ENCODE assay signal across 23 cellular contexts in the genomic region with DNA sequence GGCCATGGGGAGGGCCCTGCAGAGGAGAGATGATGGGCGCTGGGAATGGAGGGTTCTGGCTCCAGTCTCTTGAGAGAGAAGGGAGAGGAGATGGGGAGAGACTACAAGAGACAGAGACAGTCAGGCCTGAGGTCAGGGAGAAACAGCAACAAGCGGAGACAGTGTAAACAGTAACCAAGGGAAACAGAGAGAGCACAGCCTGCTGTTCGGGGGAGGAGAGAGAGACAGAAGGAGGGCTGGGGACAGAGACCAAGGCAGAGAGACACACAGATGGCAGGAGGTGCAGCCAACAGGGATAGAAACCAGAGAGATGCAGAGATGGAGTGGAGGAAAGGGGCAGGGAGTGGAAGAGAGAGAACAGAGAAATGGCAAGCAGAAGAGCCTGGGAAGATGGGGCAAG.
A peak's percentile ranks its signal among the peaks of the same experiment; 100 is the strongest.
DNase-seq lines count a peak whose midpoint lies in the region; ATAC-seq and TF ChIP-seq lines count a peak whose summit lies in the region.
"Had no signal": no experiment of that assay in that cellular context is flagged by ENCODE, and none has a peak within 500 bp of the region (broad histone marks: within the 10 kb centered on the region; RNA-seq: fewer than 3 reads in every experiment).

No MANE protein-coding gene starts in this region.

- TF ChIP-seq CTCF in endodermal cell (conservative IDR thresholded peaks at IDR 0.05) (no peak), progenitor cell of endocrine pancreas (IDR thresholded peaks at IDR 0.05; ENCODE audit: unreplicated experiment) (no peak)

- no peaks in the 10 kb centered on the region for H3K36me3 ChIP-seq in endodermal cell (ENCODE audit: control insufficient read depth, insufficient read depth, low read length)
- H3K36me3 ChIP-seq: esophagus muscularis mucosa, lower lobe of right lung, upper lobe of right lung had no signal

- no peaks in the 10 kb centered on the region for H3K4me1 ChIP-seq in endodermal cell (ENCODE audit: control insufficient read depth, insufficient read depth, low read length)
- H3K4me1 ChIP-seq: esophagus muscularis mucosa, lower lobe of right lung, upper lobe of right lung had no signal

- H3K27me3 ChIP-seq in endodermal cell (ENCODE audit: control insufficient read depth, insufficient read depth, low read length, poor library complexity, severe bottlenecking): peaks cover 4% of the 10 kb centered on the region
- H3K27me3 ChIP-seq: body of pancreas, upper lobe of right lung had no signal

- no peak overlapping the region for H3K4me3 ChIP-seq in endodermal cell (ENCODE audit: low read length)
- H3K4me3 ChIP-seq: body of pancreas, esophagus muscularis mucosa, lower lobe of right lung, upper lobe of right lung had no signal

- H3K9ac ChIP-seq in endodermal cell (ENCODE audit: extremely low read depth, low read length, poor library complexity, severe bottlenecking): no peak overlapping the region

- WGBS in endodermal cell (ENCODE audit: insufficient coverage in 1 of 2, insufficient read length in 1 of 2), 2 experiments: 73 to 77% methylated on average over 3 of the region's 3 CpGs

- H3K4me1 Mint-ChIP-seq in endodermal cell (peaks cover 9% of the 10 kb centered on the region), progenitor cell of endocrine pancreas (ENCODE audit: low read depth) (peaks cover 5% of the 10 kb centered on the region)
- H3K4me1 Mint-ChIP-seq: natural killer cell had no signal

- peaks cover 13% of the 10 kb centered on the region for H3K27me3 Mint-ChIP-seq in endodermal cell (ENCODE audit: insufficient read depth)
- H3K27me3 Mint-ChIP-seq in progenitor cell of endocrine pancreas: peaks cover 8% of the 10 kb centered on the region
- H3K27me3 Mint-ChIP-seq: activated naive CD8-positive, alpha-beta T cell had no signal

- H3K36me3 Mint-ChIP-seq in endodermal cell (ENCODE audit: low read depth): no peaks in the 10 kb centered on the region
- no peaks in the 10 kb centered on the region for H3K36me3 Mint-ChIP-seq in progenitor cell of endocrine pancreas (ENCODE audit: insufficient read depth)
- H3K36me3 Mint-ChIP-seq: activated naive CD8-positive, alpha-beta T cell; natural killer cell had no signal

- no peaks in the 10 kb centered on the region for H3K9me3 Mint-ChIP-seq in endodermal cell
- no peaks in the 10 kb centered on the region for H3K9me3 Mint-ChIP-seq in progenitor cell of endocrine pancreas (ENCODE audit: low read depth)
- H3K9me3 Mint-ChIP-seq: activated T-cell treated with anti-CD3 and anti-CD28 coated beads, Interleukin-2, amount 50 U/mL, for 72 hours; natural killer cell had no signal

- no peak overlapping the region for H3K27ac ChIP-seq in endodermal cell (ENCODE audit: low read depth, low read length)
- H3K27ac ChIP-seq: esophagus muscularis mucosa, lower lobe of right lung, RWPE1, upper lobe of right lung had no signal

- H3K9me3 ChIP-seq in endodermal cell (ENCODE audit: control insufficient read depth, low read length): no peaks in the 10 kb centered on the region
- H3K9me3 ChIP-seq: body of pancreas, esophagus muscularis mucosa, lower lobe of right lung, upper lobe of right lung had no signal

- H3K27ac Mint-ChIP-seq in endodermal cell (no peak overlapping the region), progenitor cell of endocrine pancreas (peak overlapping the region; percentile 23)
- H3K27ac Mint-ChIP-seq: activated naive CD8-positive, alpha-beta T cell; activated T-cell treated with anti-CD3 and anti-CD28 coated beads, Interleukin-2, amount 50 U/mL, for 72 hours; natural killer cell had no signal

- H3K4me3 Mint-ChIP-seq in endodermal cell (no peak overlapping the region), progenitor cell of endocrine pancreas (ENCODE audit: low read depth) (no peak overlapping the region)
- H3K4me3 Mint-ChIP-seq: activated naive CD8-positive, alpha-beta T cell; activated T-cell treated with anti-CD3 and anti-CD28 coated beads, Interleukin-2, amount 50 U/mL, for 72 hours; natural killer cell had no signal

- ATAC-seq in GM21576 (IDR thresholded peaks at IDR 0.05; ENCODE audit: unreplicated experiment) (no peak), GM19328 (IDR thresholded peaks at IDR 0.05; ENCODE audit: unreplicated experiment) (no peak)
- ATAC-seq: activated T-cell treated with anti-CD3 and anti-CD28 coated beads, Interleukin-2, amount 50 U/mL, for 72 hours; lower lobe of right lung; natural killer cell; stimulated activated naive CD8-positive, alpha-beta T cell treated with anti-CD3 and anti-CD28 coated beads, Interleukin-15, Interleukin-2, amounts not matched to agents 100 U/mL and 50 U/mL, for 24 hours; upper lobe of right lung had no signal

- DNase-seq in NCI-H2029 treated with DMSO at 0.1 percent for 48 hours (lab: John Stamatoyannopoulos, UW) (peak; percentile 4), NCI-H2029 (lab: John Stamatoyannopoulos, UW) (no peak), NCI-H748 (lab: John Stamatoyannopoulos, UW; ENCODE audit: unreplicated experiment) (peak; percentile 79), endodermal cell (peak; percentile 54), progenitor cell of endocrine pancreas (ENCODE audit: low spot score, unreplicated experiment) (no peak), EL (no peak)
- DNase-seq: 8988T; activated CD4-positive, alpha-beta T cell treated with anti-CD3 and anti-CD28 coated beads, Interleukin-2, amount 50 U/mL, for 48 hours; activated T-cell treated with anti-CD3 and anti-CD28 coated beads, Interleukin-2, amount 50 U/mL, for 72 hours; body of pancreas; DMS79; HCEC 1CT; lower lobe of right lung; natural killer cell; NCI-H510A; stimulated activated naive CD8-positive, alpha-beta T cell treated with anti-CD3 and anti-CD28 coated beads, Interleukin-15, Interleukin-2, amounts not matched to agents 100 U/mL and 50 U/mL, for 24 hours; SW 1271; upper lobe of right lung had no signal

Comparison
In these comparisons a context has a peak if more than half of its experiments do, and no peak if none do; other contexts are left out.
1. DNase-seq: peak in NCI-H2029 treated with DMSO at 0.1 percent for 48 hours (single experiment), NCI-H748 (single experiment) and endodermal cell (single experiment); none in NCI-H2029 (single experiment), progenitor cell of endocrine pancreas (single experiment) and EL (single experiment).